In genomic region chr10:21281173-21281572, GRCh38 we compare ENCODE assay signal across 20 cellular contexts.
"Had no signal": no experiment of that assay in that cellular context is flagged by ENCODE, and none has a peak within 500 bp of the region (broad histone marks: within the 10 kb centered on the region; RNA-seq: fewer than 3 reads in every experiment).

No MANE protein-coding gene starts in this region.

- H3K27ac ChIP-seq: brain microvascular endothelial cell, coronary artery, lower lobe of right lung, pancreas, thoracic aorta had no signal

- H3K4me3 Mint-ChIP-seq: activated B cell treated with CpG ODN at 0.5 μM for 24 hours; activated CD4-positive, alpha-beta T cell treated with anti-CD3 and anti-CD28 coated beads, Interleukin-2, amount 10 ng/mL, durations not matched to agents 24 days and 14 days; activated CD8-positive, alpha-beta T cell treated with anti-CD3 and anti-CD28 coated beads, Interleukin-2, amount 10 ng/mL, durations not matched to agents 7 days and 5 days; activated naive CD8-positive, alpha-beta T cell; central memory CD8-positive, alpha-beta T cell; T-helper 17 cell had no signal

- H3K9me3 Mint-ChIP-seq: activated B cell treated with CpG ODN at 0.5 μM for 24 hours; activated CD4-positive, alpha-beta T cell treated with anti-CD3 and anti-CD28 coated beads, Interleukin-2, amount 10 ng/mL, durations not matched to agents 24 days and 14 days; central memory CD8-positive, alpha-beta T cell had no signal

- DNase-seq: activated B cell treated with CpG ODN at 0.5 μM for 24 hours; activated CD4-positive, alpha-beta T cell treated with anti-CD3 and anti-CD28 coated beads, Interleukin-2, amount 10 ng/mL, durations not matched to agents 24 days and 14 days; activated CD8-positive, alpha-beta memory T cell treated with anti-CD3 and anti-CD28 coated beads, Interleukin-2, amount 50 U/mL, for 4 hours; activated CD8-positive, alpha-beta T cell treated with anti-CD3 and anti-CD28 coated beads, Interleukin-2, amount 10 ng/mL, durations not matched to agents 7 days and 5 days; activated gamma-delta T cell treated with Interleukin-2 at 50 U/mL for 16 hours; activated T-cell treated with anti-CD3 and anti-CD28 coated beads, Interleukin-2, amount 50 U/mL, for 48 hours; brain microvascular endothelial cell; effector CD8-positive, alpha-beta T cell; foreskin fibroblast; hippocampal formation; left cardiac atrium; lower lobe of right lung; pancreas; stimulated activated CD4-positive, alpha-beta T cell treated with anti-CD3 and anti-CD28 coated beads, Interleukin-2, amount 100 ng/mL, for 24 hours; T-helper 17 cell had no signal

- H3K4me3 ChIP-seq: coronary artery, lower lobe of right lung, pancreas, thoracic aorta had no signal

- H3K4me1 ChIP-seq: lower lobe of right lung, pancreas had no signal

- H3K36me3 Mint-ChIP-seq: activated naive CD8-positive, alpha-beta T cell had no signal

- H3K27ac Mint-ChIP-seq: activated B cell treated with CpG ODN at 0.5 μM for 24 hours; activated CD4-positive, alpha-beta T cell treated with anti-CD3 and anti-CD28 coated beads, Interleukin-2, amount 10 ng/mL, durations not matched to agents 24 days and 14 days; activated CD8-positive, alpha-beta T cell treated with anti-CD3 and anti-CD28 coated beads, Interleukin-2, amount 10 ng/mL, durations not matched to agents 7 days and 5 days; activated naive CD8-positive, alpha-beta T cell; T-helper 17 cell had no signal

- H3K27me3 Mint-ChIP-seq: activated CD4-positive, alpha-beta T cell treated with anti-CD3 and anti-CD28 coated beads, Interleukin-2, amount 10 ng/mL, durations not matched to agents 24 days and 14 days had no signal

- H3K27me3 ChIP-seq: brain microvascular endothelial cell, pancreas had no signal

- H3K4me1 Mint-ChIP-seq: activated B cell treated with CpG ODN at 0.5 μM for 24 hours; activated CD4-positive, alpha-beta T cell treated with anti-CD3 and anti-CD28 coated beads, Interleukin-2, amount 10 ng/mL, durations not matched to agents 24 days and 14 days; central memory CD8-positive, alpha-beta T cell had no signal

- H3K36me3 ChIP-seq: brain microvascular endothelial cell, lower lobe of right lung, pancreas, thoracic aorta had no signal

- H3K9me3 ChIP-seq: lower lobe of right lung, pancreas, thoracic aorta had no signal

- ATAC-seq: activated CD8-positive, alpha-beta T cell treated with anti-CD3 and anti-CD28 coated beads, Interleukin-2, amount 10 ng/mL, durations not matched to agents 7 days and 5 days; left cardiac atrium; lower lobe of right lung; pancreas; sciatic nerve; T-helper 17 cell had no signal
